6 cellular contexts compared by ENCODE assay signal in the genomic region with DNA sequence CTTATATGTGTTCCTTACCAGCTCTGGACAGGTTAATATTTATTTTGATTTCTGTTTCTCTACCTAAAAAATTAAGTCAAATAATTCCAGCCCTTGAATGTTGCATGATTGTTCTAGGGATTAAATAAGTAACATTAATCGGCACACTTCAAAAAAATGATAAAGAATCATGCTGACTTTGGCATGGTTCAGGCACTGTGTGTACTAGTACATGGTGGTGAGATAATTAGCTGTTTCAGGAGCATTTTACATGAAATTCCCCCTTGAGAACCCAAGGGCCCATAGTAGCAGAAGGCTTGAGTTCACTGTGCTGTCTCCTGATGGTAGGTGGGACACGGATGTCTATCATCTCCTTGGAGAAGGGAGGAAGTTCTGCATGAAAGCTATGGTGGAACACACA. TPM values are rescaled to one million over a fixed set of nuclear protein-coding genes. Genes with fewer than 3 reads are reported as not detected.
"Had no signal": no experiment of that assay in that cellular context is flagged by ENCODE, and none has a peak within 500 bp of the region (broad histone marks: within the 10 kb centered on the region; RNA-seq: fewer than 3 reads in every experiment).

No MANE protein-coding gene starts in this region.

RNA-seq across cellular contexts. Expression of a gene that starts 44.8 kb away (rescaled TPM):
- total RNA-seq: kidney, left lobe of liver, left ventricle myocardium superior, mesenteric fat pad, mononuclear cell, myocyte had no signal
